ENCODE assay signal across 1 cellular context in genomic region chr20:46670228-46670584, GRCh38.
TF ChIP-seq lines count a peak whose summit lies in the region.

No MANE protein-coding gene starts in this region.

TF ChIP-seq in HepG2, 621 proteins besides CTCF, POLR2A, EP300 and RAD21 (continued from another document and continues in another):
- TF ChIP-seq NAIF1 (CRISPR knock-in tag; IDR thresholded peaks at IDR 0.05; ENCODE audit: borderline replicate concordance): no peak
- TF ChIP-seq PRDM4 (CRISPR knock-in tag; IDR thresholded peaks at IDR 0.05; ENCODE audit: borderline replicate concordance): no peak
- no peak for TF ChIP-seq LRRFIP1 (CRISPR knock-in tag; conservative IDR thresholded peaks at IDR 0.05)
- no peak for TF ChIP-seq BCLAF1 (IDR thresholded peaks at IDR 0.05)
- no peak for TF ChIP-seq GATAD1 (CRISPR knock-in tag; IDR thresholded peaks at IDR 0.05)
- no peak for TF ChIP-seq ZNF362 (CRISPR knock-in tag; IDR thresholded peaks at IDR 0.05; ENCODE audit: borderline replicate concordance)
- TF ChIP-seq ZNF790 (CRISPR knock-in tag; IDR thresholded peaks at IDR 0.05; ENCODE audit: borderline replicate concordance): no peak
- TF ChIP-seq NR0B2 (CRISPR knock-in tag; IDR thresholded peaks at IDR 0.05): no peak
- TF ChIP-seq ZNF138 (CRISPR knock-in tag; IDR thresholded peaks at IDR 0.05; ENCODE audit: low read depth): peak; percentile 72; the same call in 1 of the 2 replicates
- TF ChIP-seq ZXDC (CRISPR knock-in tag; IDR thresholded peaks at IDR 0.05): no peak
- TF ChIP-seq HNRNPK (IDR thresholded peaks at IDR 0.05; ENCODE audit: low read depth, low read length, poor library complexity, severe bottlenecking): no peak
- no peak for TF ChIP-seq ZFP1 (CRISPR knock-in tag; IDR thresholded peaks at IDR 0.05)
- no peak for TF ChIP-seq ZNF354B (CRISPR knock-in tag; IDR thresholded peaks at IDR 0.05)
- no peak for TF ChIP-seq TOPORS (CRISPR knock-in tag; IDR thresholded peaks at IDR 0.05)
- TF ChIP-seq STAG1 (CRISPR knock-in tag; IDR thresholded peaks at IDR 0.05): no peak
- TF ChIP-seq CCDC6 (CRISPR knock-in tag; IDR thresholded peaks at IDR 0.05): no peak
- TF ChIP-seq SATB2 (CRISPR knock-in tag; IDR thresholded peaks at IDR 0.05): no peak; the same call in 1 of the 2 replicates
- no peak for TF ChIP-seq KAT8 (CRISPR knock-in tag; IDR thresholded peaks at IDR 0.05)
- no peak for TF ChIP-seq ZNF687 (CRISPR knock-in tag; IDR thresholded peaks at IDR 0.05)
- TF ChIP-seq NFAT5 (CRISPR knock-in tag; IDR thresholded peaks at IDR 0.05): no peak
- no peak for TF ChIP-seq ZNF33A (CRISPR knock-in tag; IDR thresholded peaks at IDR 0.05; ENCODE audit: borderline replicate concordance)
- no peak for TF ChIP-seq PHF8 (CRISPR knock-in tag; IDR thresholded peaks at IDR 0.05)
- TF ChIP-seq WIZ (CRISPR knock-in tag; IDR thresholded peaks at IDR 0.05): no peak
- no peak for TF ChIP-seq ZNF337 (CRISPR knock-in tag; IDR thresholded peaks at IDR 0.05; ENCODE audit: borderline replicate concordance, low read depth)
